ENCODE assay signal across 1 cellular context in the genomic region with DNA sequence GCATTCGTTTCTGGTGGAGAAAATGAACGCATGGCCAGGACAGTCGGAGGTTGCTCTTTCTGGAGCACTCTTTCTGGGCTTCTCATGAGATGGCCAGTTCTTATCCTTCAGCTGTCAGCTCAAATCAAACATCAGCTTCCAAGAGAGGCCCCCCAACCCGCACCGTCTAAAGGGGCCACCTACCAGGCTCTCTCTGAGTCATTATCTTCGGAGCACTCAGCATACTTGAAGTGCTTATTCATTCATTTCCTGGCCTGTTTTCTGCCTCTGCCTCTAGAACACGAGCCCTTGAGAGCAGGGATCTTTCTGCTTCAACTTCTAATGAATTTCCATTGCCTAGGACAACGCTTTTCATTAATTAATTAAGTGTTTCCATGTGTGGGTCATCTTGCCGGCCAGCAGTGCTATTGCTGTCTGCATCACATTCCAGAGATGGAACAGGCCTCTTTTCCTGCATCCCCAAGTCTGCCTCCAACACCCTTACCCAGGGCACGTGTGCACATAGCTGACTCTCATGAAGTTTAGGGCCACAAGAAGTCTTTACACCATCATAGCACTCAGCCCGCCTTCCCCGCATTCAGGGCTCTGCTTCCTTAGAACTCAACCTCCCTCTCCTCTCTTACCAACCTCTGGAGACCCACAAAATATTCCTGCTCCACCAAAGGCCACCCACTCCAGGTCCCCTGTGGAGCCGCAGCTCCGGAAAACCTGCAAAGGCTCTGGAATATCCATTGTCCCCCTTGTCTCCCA.
TF ChIP-seq lines count a peak whose summit lies in the region.

No MANE protein-coding gene starts in this region.

TF ChIP-seq in HEK293, 187 proteins besides CTCF, POLR2A, EP300 and RAD21 (continued from another document):
- TF ChIP-seq, protein P1, sequence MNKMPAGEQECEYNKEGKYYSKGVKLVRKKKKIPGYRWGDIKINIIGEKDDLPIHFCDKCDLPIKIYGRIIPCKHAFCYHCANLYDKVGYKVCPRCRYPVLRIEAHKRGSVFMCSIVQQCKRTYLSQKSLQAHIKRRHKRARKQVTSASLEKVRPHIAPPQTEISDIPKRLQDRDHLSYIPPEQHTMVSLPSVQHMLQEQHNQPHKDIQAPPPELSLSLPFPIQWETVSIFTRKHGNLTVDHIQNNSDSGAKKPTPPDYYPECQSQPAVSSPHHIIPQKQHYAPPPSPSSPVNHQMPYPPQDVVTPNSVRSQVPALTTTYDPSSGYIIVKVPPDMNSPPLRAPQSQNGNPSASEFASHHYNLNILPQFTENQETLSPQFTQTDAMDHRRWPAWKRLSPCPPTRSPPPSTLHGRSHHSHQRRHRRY (tag by site-specific recombination; IDR thresholded peaks at IDR 0.05) = no peak
- TF ChIP-seq GLIS1 (tag by site-specific recombination; IDR thresholded peaks at IDR 0.05) (peak; percentile 77), ZNF335 (tag by site-specific recombination; conservative IDR thresholded peaks at IDR 0.05) (0 out of 2 replicates have a peak, but pooled peaks have one; percentile 20), ZNF132 (tag by site-specific recombination; IDR thresholded peaks at IDR 0.05; ENCODE audit: borderline replicate concordance) (no peak), ZFHX2 (tag by site-specific recombination; conservative IDR thresholded peaks at IDR 0.05) (no peak)
